ENCODE assay signal across 16 cellular contexts in genomic region chr20:51758978-51759544, GRCh38. TPM values are rescaled to one million over a fixed set of nuclear protein-coding genes. Genes with fewer than 3 reads are reported as not detected.
A peak's percentile ranks its signal among the peaks of the same experiment; 100 is the strongest.
DNase-seq lines count a peak whose midpoint lies in the region; ATAC-seq and TF ChIP-seq lines count a peak whose summit lies in the region.
"Had no signal": no experiment of that assay in that cellular context is flagged by ENCODE, and none has a peak within 500 bp of the region (broad histone marks: within the 10 kb centered on the region; RNA-seq: fewer than 3 reads in every experiment).

No MANE protein-coding gene starts in this region.

- WGBS in gastroesophageal sphincter (ENCODE audit: low coverage in 1 of 2), 2 donors = 92 to 100% methylated on average over 1 to 2 of the region's 12 CpGs
- WGBS in transverse colon (ENCODE audit: low coverage in 1 of 2), 2 donors = 82 to 92% methylated on average over 2 to 12 of the region's 12 CpGs

- no peak overlapping the region for H3K4me3 ChIP-seq in gastroesophageal sphincter
- H3K4me3 ChIP-seq in transverse colon = no peak overlapping the region
- H3K4me3 ChIP-seq: PC-9, vagina had no signal

- H3K27me3 ChIP-seq in gastroesophageal sphincter (no peaks in the 10 kb centered on the region), transverse colon (no peaks in the 10 kb centered on the region)
- H3K27me3 ChIP-seq: vagina had no signal

- no peaks in the 10 kb centered on the region for H3K36me3 ChIP-seq in gastroesophageal sphincter
- no peaks in the 10 kb centered on the region for H3K36me3 ChIP-seq in transverse colon
- H3K36me3 ChIP-seq: vagina had no signal

- no peak for TF ChIP-seq POLR2A in gastroesophageal sphincter (IDR thresholded peaks at IDR 0.05)
- TF ChIP-seq POLR2A in transverse colon (IDR thresholded peaks at IDR 0.05) = no peak

- peak overlapping the region in 1 of 4 donors; percentile 1 for H3K27ac ChIP-seq in gastroesophageal sphincter
- peak overlapping the region in 3 of 4 donors; percentile 21 to 42 (median 36) for H3K27ac ChIP-seq in transverse colon
- H3K27ac ChIP-seq: PC-9, vagina had no signal

- DNase-seq in SW480 (ENCODE audit: low spot score) = peak; percentile 77
- peak; percentile 48 for DNase-seq in middle frontal gyrus (ENCODE audit: extremely low spot score, low spot score)
- no peak for DNase-seq in transverse colon
- no peak for DNase-seq in GM13977 (ENCODE audit: low spot score)
- DNase-seq: activated T-cell treated with anti-CD3 and anti-CD28 coated beads for 4 hours; CD8-positive, alpha-beta memory T cell; immature natural killer cell; NCI-H1092 treated with DMSO at 0.1 percent for 48 hours; NCI-H446 treated with DMSO at 0.1 percent for 48 hours; PC-9; stimulated activated CD4-positive, alpha-beta T cell treated with anti-CD3 and anti-CD28 coated beads, Interleukin-4, amount 100 ng/mL, for 1 hour had no signal

- no peak for TF ChIP-seq EP300 in gastroesophageal sphincter (IDR thresholded peaks at IDR 0.05)
- no peak for TF ChIP-seq EP300 in transverse colon (IDR thresholded peaks at IDR 0.05; ENCODE audit: low read depth)

- TF ChIP-seq CTCF in gastroesophageal sphincter (IDR thresholded peaks at IDR 0.05) (no peak), transverse colon (IDR thresholded peaks at IDR 0.05) (no peak), GM13977 (IDR thresholded peaks at IDR 0.05; ENCODE audit: extremely low read depth, insufficient read depth, missing control alignments) (no peak)

- H3K9me3 ChIP-seq in gastroesophageal sphincter = no peaks in the 10 kb centered on the region
- H3K9me3 ChIP-seq in transverse colon = no peaks in the 10 kb centered on the region
- H3K9me3 ChIP-seq: vagina had no signal

- intact Hi-C loops in transverse colon (cut with DNase I; ENCODE audit: low total_unique reads) = no loop called here

- ATAC-seq in gastroesophageal sphincter = peak; percentile 41
- no peak for ATAC-seq in GM21529 (IDR thresholded peaks at IDR 0.05; ENCODE audit: unreplicated experiment)
- no peak for ATAC-seq in GM21423 (IDR thresholded peaks at IDR 0.05; ENCODE audit: unreplicated experiment)
- ATAC-seq: activated CD4-positive, CD25-positive, alpha-beta regulatory T cell treated with anti-CD3 and anti-CD28 coated beads, Interleukin-2, amount 50 U/mL, for 24 hours had no signal

- in situ Hi-C loops in transverse colon (cut with MboI; ENCODE audit: low pct_ligation_motif_present in 1 of 4, low pct_unique_long_range_greater_than_20kb in 1 of 4, low sequenced_read_pairs in 3 of 4) (no loop called here), GM13977 (cut with MboI; ENCODE audit: low pct_unique_long_range_greater_than_20kb, low sequenced_read_pairs, unreplicated experiment) (no loop called here)

- H3K4me1 ChIP-seq in gastroesophageal sphincter (peaks cover 0 to 49% (median 0%) of the 10 kb centered on the region in 3 donors), transverse colon (peaks cover 0 to 40% (median 18%) of the 10 kb centered on the region in 4 donors)
- H3K4me1 ChIP-seq: vagina had no signal

RNA-seq across cellular contexts. Expression of gene ATP9A, which starts 9.1 kb away (rescaled TPM):
- total RNA-seq in gastroesophageal sphincter (10 to 100 TPM; 49.3 to 80.2 (median 57.7) TPM), transverse colon (10 to 100 TPM; 66.3 to 93.0 (median 78.9) TPM)

RNA-seq across cellular contexts. Expression of gene SALL4, which starts 43.3 kb away (rescaled TPM):
- total RNA-seq in gastroesophageal sphincter (not detected), transverse colon (under 1 TPM in 1 of 4 donors, not detected in 3; 0.14 TPM)
- total RNA-seq: vagina had no signal

Comparison
In these comparisons a context has a peak if more than half of its experiments do, and no peak if none do; other contexts are left out.
1. DNase-seq: peak in SW480 (single experiment) and middle frontal gyrus (single experiment); none in transverse colon (single experiment) and GM13977 (single experiment).